In genomic region chr19:28596561-28597071, GRCh38 we compare ENCODE assay signal across 1 cellular context.
TF ChIP-seq lines count a peak whose summit lies in the region.

No MANE protein-coding gene starts in this region.

TF ChIP-seq in HEK293, 187 proteins besides CTCF, POLR2A, EP300 and RAD21 (continued from another document):
- peak; percentile 99 for TF ChIP-seq ZNF561 (tag by site-specific recombination; IDR thresholded peaks at IDR 0.05; ENCODE audit: borderline replicate concordance)
- TF ChIP-seq ZBTB1 (tag by site-specific recombination; IDR thresholded peaks at IDR 0.05), result 0 out of 2 replicates have a peak, but pooled peaks have one; percentile 9
- TF ChIP-seq BCL11B (tag by site-specific recombination; IDR thresholded peaks at IDR 0.05; ENCODE audit: low read depth), result 0 out of 2 replicates have a peak, but pooled peaks have one; percentile 58
- peak; percentile 60 for TF ChIP-seq ZNF629 (tag by site-specific recombination; IDR thresholded peaks at IDR 0.05)
- TF ChIP-seq ZNF843 (tag by site-specific recombination; IDR thresholded peaks at IDR 0.05), result peak; percentile 90
- no peak for TF ChIP-seq ZFHX2 (tag by site-specific recombination; conservative IDR thresholded peaks at IDR 0.05)
- TF ChIP-seq PRDM4 (tag by site-specific recombination; IDR thresholded peaks at IDR 0.05), result peak; percentile 83
- peak; percentile 98 for TF ChIP-seq FEZF1 (tag by site-specific recombination; IDR thresholded peaks at IDR 0.05)
- peak; percentile 85 for TF ChIP-seq INSM2 (tag by site-specific recombination; IDR thresholded peaks at IDR 0.05)
- peak; percentile 45; the same call in 1 of the 2 replicates for TF ChIP-seq ZBTB20 (tag by site-specific recombination; IDR thresholded peaks at IDR 0.05)
- peak; percentile 53 for TF ChIP-seq ZNF366 (tag by site-specific recombination; conservative IDR thresholded peaks at IDR 0.05)
- peak; percentile 86 for TF ChIP-seq GFI1B (tag by site-specific recombination; IDR thresholded peaks at IDR 0.05)
- TF ChIP-seq GLI2 (tag by site-specific recombination; IDR thresholded peaks at IDR 0.05; ENCODE audit: borderline replicate concordance, low read depth), result peak; percentile 96
- peak; percentile 46; the same call in 1 of the 2 replicates for TF ChIP-seq ZNF600 (tag by site-specific recombination; IDR thresholded peaks at IDR 0.05)
- peak; percentile 73 for TF ChIP-seq ZNF596 (tag by site-specific recombination; IDR thresholded peaks at IDR 0.05)
- TF ChIP-seq ZNF148 (tag by site-specific recombination; IDR thresholded peaks at IDR 0.05; ENCODE audit: borderline replicate concordance), result no peak
- peak; percentile 81 for TF ChIP-seq ZNF18 (tag by site-specific recombination; IDR thresholded peaks at IDR 0.05)
- no peak for TF ChIP-seq ZSCAN18 (tag by site-specific recombination; IDR thresholded peaks at IDR 0.05)
- peak; percentile 91 for TF ChIP-seq ZNF488 (tag by site-specific recombination; IDR thresholded peaks at IDR 0.05)
- peak; percentile 79 for TF ChIP-seq OSR2 (tag by site-specific recombination; IDR thresholded peaks at IDR 0.05)
- peak; percentile 61; the same call in 1 of the 2 replicates for TF ChIP-seq ZNF121 (tag by site-specific recombination; IDR thresholded peaks at IDR 0.05)
- TF ChIP-seq WT1 (tag by site-specific recombination; IDR thresholded peaks at IDR 0.05), result peak; percentile 95
- TF ChIP-seq ZIC2 (tag by site-specific recombination; IDR thresholded peaks at IDR 0.05), result peak; percentile 100
- peak; percentile 86 for TF ChIP-seq ZSCAN30 (tag by site-specific recombination; IDR thresholded peaks at IDR 0.05)
- peak; percentile 28; the same call in 1 of the 2 replicates for TF ChIP-seq ZNF24 (tag by site-specific recombination; IDR thresholded peaks at IDR 0.05)
- peak; percentile 93 for TF ChIP-seq ZNF423 (tag by site-specific recombination; IDR thresholded peaks at IDR 0.05)
- no peak for TF ChIP-seq ZNF707 (tag by site-specific recombination; IDR thresholded peaks at IDR 0.05)
- TF ChIP-seq ZNF704 (tag by site-specific recombination; IDR thresholded peaks at IDR 0.05), result no peak
- TF ChIP-seq GLIS1 (tag by site-specific recombination; IDR thresholded peaks at IDR 0.05), result peak; percentile 100
- peak; percentile 98 for TF ChIP-seq SP7 (tag by site-specific recombination; IDR thresholded peaks at IDR 0.05)
- TF ChIP-seq ZNF610 (tag by site-specific recombination; IDR thresholded peaks at IDR 0.05; ENCODE audit: borderline replicate concordance), result peak; percentile 56
- TF ChIP-seq KLF7 (tag by site-specific recombination; IDR thresholded peaks at IDR 0.05; ENCODE audit: borderline replicate concordance), result 0 out of 2 replicates have a peak, but pooled peaks have one; percentile 16
- TF ChIP-seq ZSCAN16 (tag by site-specific recombination; IDR thresholded peaks at IDR 0.05), result peak; percentile 90
- TF ChIP-seq ZNF514 (tag by site-specific recombination; IDR thresholded peaks at IDR 0.05), result peak; percentile 53; the same call in 1 of the 2 replicates
